Comparison of ENCODE assay signal across 10 cellular contexts in the genomic region with DNA sequence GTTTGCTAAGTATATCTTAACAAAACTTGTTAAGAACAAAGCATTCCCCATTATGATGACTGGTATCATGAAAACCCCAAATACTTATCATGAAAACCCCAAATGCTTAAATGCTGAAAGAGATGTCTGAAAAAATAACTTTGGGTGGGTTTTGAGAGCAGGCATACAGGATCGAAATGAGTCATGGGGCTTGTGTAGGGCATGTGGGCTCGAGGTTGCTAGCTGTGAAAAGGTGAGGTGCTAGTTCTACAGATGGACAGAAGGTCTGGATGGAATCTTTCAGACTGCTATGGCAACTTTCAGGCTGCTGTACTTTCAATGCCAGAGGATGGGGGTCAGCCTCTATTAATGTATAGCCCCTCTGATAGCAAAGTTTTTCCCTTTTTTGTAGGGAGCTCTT.
"Had no signal": no experiment of that assay in that cellular context is flagged by ENCODE, and none has a peak within 500 bp of the region (broad histone marks: within the 10 kb centered on the region; RNA-seq: fewer than 3 reads in every experiment).

No MANE protein-coding gene starts in this region.

- H3K4me3 ChIP-seq: GM23248, HAP-1 had no signal

- H3K36me3 ChIP-seq: HAP-1 had no signal

- H3K9me3 ChIP-seq: HAP-1 had no signal

- ATAC-seq: HCT116, HepG2 had no signal

- H3K27ac ChIP-seq: GM23248, HL-60 had no signal

- H3K4me1 ChIP-seq: HAP-1 had no signal

- H3K9ac ChIP-seq: GM23248 had no signal

- H2AFZ ChIP-seq: GM23248 had no signal

- DNase-seq: GM23248, GOT3, H7, HFFc6, Kasumi-1, KG1 had no signal
